Comparison of ENCODE assay signal across 31 cellular contexts in the genomic region with DNA sequence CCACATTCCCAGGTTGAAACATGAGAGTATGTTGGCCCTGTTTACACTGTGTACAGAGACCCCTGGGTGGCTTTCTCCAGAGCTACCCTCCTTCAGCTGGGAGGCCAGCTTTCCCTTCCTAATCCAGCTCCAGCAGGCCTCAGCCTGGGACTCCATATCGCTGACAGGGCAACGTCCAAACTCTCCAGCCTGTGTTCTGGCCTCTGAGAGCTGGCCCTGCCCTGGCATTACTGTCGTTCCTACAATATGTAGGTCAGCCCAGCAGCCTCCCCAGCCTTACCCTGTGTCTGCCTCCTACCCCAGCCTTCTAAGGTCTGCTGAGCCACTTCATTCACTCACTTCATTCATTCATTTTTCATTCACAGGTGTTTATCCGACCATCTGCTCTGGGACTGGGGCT. TPM values are rescaled to one million over a fixed set of nuclear protein-coding genes. Genes with fewer than 3 reads are reported as not detected.
A peak's percentile ranks its signal among the peaks of the same experiment; 100 is the strongest.
DNase-seq lines count a peak whose midpoint lies in the region; ATAC-seq, FAIRE-seq and TF ChIP-seq lines count a peak whose summit lies in the region.
"Had no signal": no experiment of that assay in that cellular context is flagged by ENCODE, and none has a peak within 500 bp of the region (broad histone marks: within the 10 kb centered on the region; RNA-seq: fewer than 3 reads in every experiment).

No MANE protein-coding gene starts in this region.

- no peak overlapping the region for H3K23ac ChIP-seq in trophoblast cell (ENCODE audit: low read length)

- DNase-seq in heart right ventricle (peak in 1 of 2 donors; percentile 12), right atrium auricular region (ENCODE audit: low spot score) (no peak), kidney (no peak), trophoblast cell (no peak), WERI-Rb-1 (no peak), breast epithelium (ENCODE audit: low spot score in 2 of 2) (no peak)
- no peak for DNase-seq in stimulated activated CD4-positive, alpha-beta T cell treated with anti-CD3 and anti-CD28 coated beads, Interleukin-4, amount 100 ng/mL, for 24 hours
- no peak for DNase-seq in activated CD4-positive, alpha-beta T cell treated with anti-CD3 and anti-CD28 coated beads, Interleukin-2, amount 10 ng/mL, durations not matched to agents 24 days and 14 days
- DNase-seq: activated CD4-positive, alpha-beta T cell treated with anti-CD3 and anti-CD28 coated beads, Interleukin-2, amount 50 U/mL, for 48 hours; activated CD4-positive, CD25-positive, alpha-beta regulatory T cell; activated naive CD4-positive, alpha-beta T cell treated with anti-CD3 and anti-CD28 coated beads for 36 hours; AML-193; CD8-positive, alpha-beta T cell; effector CD8-positive, alpha-beta T cell; GOT3; head of caudate nucleus; midbrain; NCI-H1092; NCI-H187; NCI-H524; NK-92 treated with Interleukin-12 subunit alpha and Interleukin-12 subunit beta, amount 100 ng/mL, for 24 hours; ovary; PC-9; stimulated activated CD4-positive, alpha-beta T cell treated with anti-CD3 and anti-CD28 coated beads, Interleukin-12 subunit alpha, Interleukin-12 subunit beta, amount 100 ng/mL, for 4 hours; stimulated activated CD4-positive, alpha-beta T cell treated with anti-CD3 and anti-CD28 coated beads, Interleukin-4, amount 100 ng/mL, for 1 hour; stimulated activated naive CD4-positive, alpha-beta T cell; testis had no signal

- H3K9me3 Mint-ChIP-seq in activated CD4-positive, alpha-beta T cell treated with anti-CD3 and anti-CD28 coated beads, Interleukin-2, amount 10 ng/mL, durations not matched to agents 24 days and 14 days = no peaks in the 10 kb centered on the region
- H3K9me3 Mint-ChIP-seq: activated naive CD4-positive, alpha-beta T cell treated with anti-CD3 and anti-CD28 coated beads for 36 hours; activated T-helper 1 cell treated with anti-CD3 and anti-CD28 coated beads, Interleukin-12 subunit alpha, Interleukin-12 subunit beta, Interleukin-2, Interleukin-4 antibody, amounts not matched to agents 30 ng/mL and 10 ng/mL and 1 ng/mL, durations not matched to agents 14 hours and 24 hours and 36 hours; CD8-positive, alpha-beta T cell; natural killer cell treated with Interleukin-12 subunit alpha and Interleukin-12 subunit beta and Interleukin-15 and Interleukin-18, amount 100 ng/mL, for 72 hours had no signal

- FAIRE-seq in kidney (lab: Jason Lieb, UNC) = no peak
- FAIRE-seq: A204.1 had no signal

- peak overlapping the region; percentile 47 for H2AK5ac ChIP-seq in trophoblast cell (ENCODE audit: low read length)

- no peak overlapping the region for H2BK12ac ChIP-seq in trophoblast cell (ENCODE audit: low read length)

- H3K4me1 ChIP-seq in heart right ventricle (peaks cover 0 to 16% (median 4%) of the 10 kb centered on the region in 9 donors), right atrium auricular region (peaks cover 0 to 3% of the 10 kb centered on the region in 2 donors), kidney (ENCODE audit: control insufficient read depth in 1 of 2, insufficient read depth in 1 of 2, low read depth in 1 of 2, low read length in 2 of 2) (peaks cover 9 to 20% of the 10 kb centered on the region in 2 donors), trophoblast cell (ENCODE audit: control insufficient read depth in 1 of 2, insufficient read depth in 2 of 2, low read length in 2 of 2) (peaks cover 4 to 5% of the 10 kb centered on the region in 2 experiments), breast epithelium (no peaks in the 10 kb centered on the region)
- H3K4me1 ChIP-seq: testis had no signal

- H3K36me3 ChIP-seq in heart right ventricle (no peaks in the 10 kb centered on the region), right atrium auricular region (no peaks in the 10 kb centered on the region), kidney (ENCODE audit: control insufficient read depth in 1 of 2, insufficient read depth in 2 of 2, low read length in 2 of 2) (no peaks in the 10 kb centered on the region), trophoblast cell (ENCODE audit: control insufficient read depth in 1 of 2, insufficient read depth in 2 of 2, low read length in 2 of 2) (no peaks in the 10 kb centered on the region), WERI-Rb-1 (no peaks in the 10 kb centered on the region), breast epithelium (no peaks in the 10 kb centered on the region)
- H3K36me3 ChIP-seq: ovary had no signal

- H3K36me3 Mint-ChIP-seq in activated CD4-positive, alpha-beta T cell treated with anti-CD3 and anti-CD28 coated beads, Interleukin-2, amount 10 ng/mL, durations not matched to agents 24 days and 14 days (ENCODE audit: low read depth) = no peaks in the 10 kb centered on the region
- H3K36me3 Mint-ChIP-seq: CD8-positive, alpha-beta T cell; natural killer cell treated with Interleukin-12 subunit alpha and Interleukin-12 subunit beta and Interleukin-15 and Interleukin-18, amount 100 ng/mL, for 72 hours had no signal

- no peak overlapping the region for H2BK120ac ChIP-seq in trophoblast cell (ENCODE audit: insufficient read depth, low read length, poor library complexity)

- no peak overlapping the region for H3K4ac ChIP-seq in trophoblast cell (ENCODE audit: low read depth, low read length)

- no peak overlapping the region for H4K12ac ChIP-seq in trophoblast cell (ENCODE audit: low read depth, low read length)

- no peaks in the 10 kb centered on the region for H3K9me3 ChIP-seq in heart right ventricle
- no peaks in the 10 kb centered on the region for H3K9me3 ChIP-seq in right atrium auricular region
- no peaks in the 10 kb centered on the region for H3K9me3 ChIP-seq in kidney (ENCODE audit: control insufficient read depth in 1 of 2, low read length in 2 of 2)
- no peaks in the 10 kb centered on the region for H3K9me3 ChIP-seq in trophoblast cell (ENCODE audit: insufficient read depth, low read depth, low read length)
- H3K9me3 ChIP-seq in WERI-Rb-1 (ENCODE audit: severe bottlenecking) = peaks cover 7% of the 10 kb centered on the region
- H3K9me3 ChIP-seq in breast epithelium = no peaks in the 10 kb centered on the region
- H3K9me3 ChIP-seq: ovary, testis had no signal

- no peak for TF ChIP-seq POLR2A in breast epithelium (IDR thresholded peaks at IDR 0.05)

- no peaks in the 10 kb centered on the region for H3K27me3 Mint-ChIP-seq in activated CD4-positive, alpha-beta T cell treated with anti-CD3 and anti-CD28 coated beads, Interleukin-2, amount 10 ng/mL, durations not matched to agents 24 days and 14 days
- H3K27me3 Mint-ChIP-seq: natural killer cell treated with Interleukin-12 subunit alpha and Interleukin-12 subunit beta and Interleukin-15 and Interleukin-18, amount 100 ng/mL, for 72 hours had no signal

- H2BK5ac ChIP-seq in trophoblast cell (ENCODE audit: low read depth, low read length, poor library complexity) = no peak overlapping the region

- H3K27ac Mint-ChIP-seq in activated CD4-positive, alpha-beta T cell treated with anti-CD3 and anti-CD28 coated beads, Interleukin-2, amount 10 ng/mL, durations not matched to agents 24 days and 14 days = no peak overlapping the region
- H3K27ac Mint-ChIP-seq: activated naive CD4-positive, alpha-beta T cell treated with anti-CD3 and anti-CD28 coated beads for 36 hours; activated T-helper 1 cell treated with anti-CD3 and anti-CD28 coated beads, Interleukin-12 subunit alpha, Interleukin-12 subunit beta, Interleukin-2, Interleukin-4 antibody, amounts not matched to agents 30 ng/mL and 10 ng/mL and 1 ng/mL, durations not matched to agents 14 hours and 24 hours and 36 hours; CD8-positive, alpha-beta T cell; natural killer cell treated with Interleukin-12 subunit alpha and Interleukin-12 subunit beta and Interleukin-15 and Interleukin-18, amount 100 ng/mL, for 72 hours had no signal

- WGBS in heart right ventricle, 2 donors = 64 to 78% methylated on average over 4 of the region's 4 CpGs
- no CpG with 5 or more reads among the region's 4 CpGs for WGBS in trophoblast cell (ENCODE audit: extremely low coverage, insufficient coverage, insufficient read length)

- peaks cover 11% of the 10 kb centered on the region for H3K4me1 Mint-ChIP-seq in activated CD4-positive, alpha-beta T cell treated with anti-CD3 and anti-CD28 coated beads, Interleukin-2, amount 10 ng/mL, durations not matched to agents 24 days and 14 days

- intact Hi-C loops in heart right ventricle (cut with DNase I) = no loop called here
- intact Hi-C loops in kidney (cut with DNase I) = no loop called here
- intact Hi-C loops in activated CD4-positive, alpha-beta T cell treated with anti-CD3 and anti-CD28 coated beads, Interleukin-2, amount 10 ng/mL, durations not matched to agents 24 days and 14 days (cut with micrococcal nuclease) = no loop called here
- intact Hi-C loops in breast epithelium (cut with DNase I; ENCODE audit: low total_unique reads) = loop anchor here (10.0 kb wide), 1 partner anchor 774 kb away; no protein-coding TSS in a partner anchor

- peak overlapping the region in 8 of 10 donors; percentile 3 to 62 (median 46) for H3K27ac ChIP-seq in heart right ventricle
- H3K27ac ChIP-seq in right atrium auricular region = no peak overlapping the region
- peak overlapping the region; percentile 57 to 72 for H3K27ac ChIP-seq in kidney (ENCODE audit: low read depth in 2 of 2, low read length in 2 of 2)
- no peak overlapping the region for H3K27ac ChIP-seq in trophoblast cell (ENCODE audit: low read depth, low read length)
- no peak overlapping the region for H3K27ac ChIP-seq in WERI-Rb-1
- H3K27ac ChIP-seq in breast epithelium = no peak overlapping the region
- H3K27ac ChIP-seq: epithelial cell of prostate, ovary, testis had no signal

- no peak overlapping the region for H3K4me3 ChIP-seq in heart right ventricle
- no peak overlapping the region for H3K4me3 ChIP-seq in right atrium auricular region
- H3K4me3 ChIP-seq in kidney (ENCODE audit: low read length in 2 of 2) = no peak overlapping the region
- H3K4me3 ChIP-seq in trophoblast cell (ENCODE audit: low read depth, low read length) = no peak overlapping the region
- no peak overlapping the region for H3K4me3 ChIP-seq in WERI-Rb-1 (ENCODE audit: low read depth, low read length)
- no peak overlapping the region for H3K4me3 ChIP-seq in breast epithelium
- H3K4me3 ChIP-seq: ovary, PC-9, testis had no signal

- no peak overlapping the region for H3K4me3 Mint-ChIP-seq in activated CD4-positive, alpha-beta T cell treated with anti-CD3 and anti-CD28 coated beads, Interleukin-2, amount 10 ng/mL, durations not matched to agents 24 days and 14 days
- H3K4me3 Mint-ChIP-seq: activated naive CD4-positive, alpha-beta T cell treated with anti-CD3 and anti-CD28 coated beads for 36 hours; activated T-helper 1 cell treated with anti-CD3 and anti-CD28 coated beads, Interleukin-12 subunit alpha, Interleukin-12 subunit beta, Interleukin-2, Interleukin-4 antibody, amounts not matched to agents 30 ng/mL and 10 ng/mL and 1 ng/mL, durations not matched to agents 14 hours and 24 hours and 36 hours; CD8-positive, alpha-beta T cell; natural killer cell treated with Interleukin-12 subunit alpha and Interleukin-12 subunit beta and Interleukin-15 and Interleukin-18, amount 100 ng/mL, for 72 hours had no signal

- H3K79me1 ChIP-seq in trophoblast cell (ENCODE audit: low read length) = no peaks in the 10 kb centered on the region

- H4K91ac ChIP-seq in trophoblast cell (ENCODE audit: low read depth, low read length) = no peak overlapping the region

- H3K4me2 ChIP-seq in trophoblast cell (ENCODE audit: low read length) = no peak overlapping the region
- H3K4me2 ChIP-seq: PC-9 had no signal

- no peak overlapping the region for H3K14ac ChIP-seq in trophoblast cell (ENCODE audit: low read length)

- no peaks in the 10 kb centered on the region for H3K79me2 ChIP-seq in trophoblast cell (ENCODE audit: control insufficient read depth, insufficient read depth, low read length, poor library complexity)

- no peak overlapping the region for H4K8ac ChIP-seq in trophoblast cell (ENCODE audit: low read depth, low read length)

- no peak for TF ChIP-seq CTCF in heart right ventricle (IDR thresholded peaks at IDR 0.05)
- no peak for TF ChIP-seq CTCF in right atrium auricular region (IDR thresholded peaks at IDR 0.05)
- no peak for TF ChIP-seq CTCF in kidney (IDR thresholded peaks at IDR 0.05; ENCODE audit: borderline replicate concordance, extremely low read depth, insufficient read depth)
- no peak for TF ChIP-seq CTCF in WERI-Rb-1 (IDR thresholded peaks at IDR 0.05; ENCODE audit: low read depth, low read length)
- no peak for TF ChIP-seq CTCF in breast epithelium (IDR thresholded peaks at IDR 0.05)

- peak in 5 of 8 donors; percentile 33 to 69 (median 58) for ATAC-seq in heart right ventricle
- ATAC-seq: CD8-positive, alpha-beta T cell; natural killer cell treated with Interleukin-12 subunit alpha and Interleukin-12 subunit beta and Interleukin-15 and Interleukin-18, amount 100 ng/mL, for 72 hours had no signal

- no peak overlapping the region for H3K9ac ChIP-seq in kidney (ENCODE audit: low read length in 2 of 2)
- no peak overlapping the region for H3K9ac ChIP-seq in trophoblast cell (ENCODE audit: low read length)

- no peaks in the 10 kb centered on the region for H3K27me3 ChIP-seq in heart right ventricle
- H3K27me3 ChIP-seq in right atrium auricular region = no peaks in the 10 kb centered on the region
- H3K27me3 ChIP-seq in trophoblast cell (ENCODE audit: insufficient read depth, low read length) = no peaks in the 10 kb centered on the region
- no peaks in the 10 kb centered on the region for H3K27me3 ChIP-seq in WERI-Rb-1 (ENCODE audit: insufficient read depth, low read depth, severe bottlenecking)
- H3K27me3 ChIP-seq in breast epithelium = no peaks in the 10 kb centered on the region
- H3K27me3 ChIP-seq: ovary, testis had no signal

- H2AFZ ChIP-seq in trophoblast cell (ENCODE audit: insufficient read depth, low read length, poor library complexity) = no peak overlapping the region
- H2AFZ ChIP-seq: PC-9 had no signal

- H3K18ac ChIP-seq in trophoblast cell (ENCODE audit: low read length) = no peak overlapping the region

RNA-seq across cellular contexts. Expression of a gene that starts 8.3 kb away (rescaled TPM):
- 10 to 100 TPM; 11.1 to 33.5 (median 25.1) TPM for total RNA-seq in heart right ventricle
- polyA plus RNA-seq in heart right ventricle = 10 to 100 TPM in 1 of 2 donors, 1 to 10 TPM in 1; 6.7 to 13.0 TPM
- 10 to 100 TPM in 1 of 2 donors, 1 to 10 TPM in 1; 8.3 to 11.6 TPM for total RNA-seq in right atrium auricular region
- total RNA-seq in kidney = 75.9 TPM
- 34.3 TPM for polyA plus RNA-seq in kidney (ENCODE audit: insufficient read depth, low read depth, low replicate concordance)
- polyA plus RNA-seq in trophoblast cell (2013) = 131 and 139 TPM in 2 replicates
- total RNA-seq in activated CD4-positive, alpha-beta T cell treated with anti-CD3 and anti-CD28 coated beads, Interleukin-2, amount 10 ng/mL, durations not matched to agents 24 days and 14 days = 56.1 and 64.4 TPM in 2 replicates
- total RNA-seq in breast epithelium = 10 to 100 TPM in 2 of 3 donors, 1 to 10 TPM in 1; 7.7 to 32.1 (median 19.7) TPM

RNA-seq across cellular contexts. Expression of a gene that starts 51.4 kb away (rescaled TPM):
- total RNA-seq in heart right ventricle (10 to 100 TPM in 8 of 10 donors, 1 to 10 TPM in 2; 7.2 to 15.4 (median 12.3) TPM), right atrium auricular region (10 to 100 TPM in 1 of 2 donors, 1 to 10 TPM in 1; 4.7 to 11.4 TPM), kidney (42.8 TPM), breast epithelium (10 to 100 TPM; 10.6 to 17.4 (median 17.1) TPM)
- polyA plus RNA-seq in heart right ventricle (10 to 100 TPM; 16.7 to 31.1 TPM), kidney (ENCODE audit: insufficient read depth, low read depth, low replicate concordance) (70.0 TPM)
- polyA plus RNA-seq in trophoblast cell (2013) = 27.7 and 31.0 TPM in 2 replicates
- total RNA-seq in activated CD4-positive, alpha-beta T cell treated with anti-CD3 and anti-CD28 coated beads, Interleukin-2, amount 10 ng/mL, durations not matched to agents 24 days and 14 days = 62.7 and 65.1 TPM in 2 replicates

RNA-seq across cellular contexts. Expression of a gene that starts 58.5 kb away (rescaled TPM):
- total RNA-seq in heart right ventricle = under 1 TPM in 7 of 10 donors, not detected in 3; 0.25 to 0.59 (median 0.47) TPM
- polyA plus RNA-seq in heart right ventricle = under 1 TPM in 1 of 2 donors, not detected in 1; 0.28 TPM
- under 1 TPM in 1 of 2 donors, not detected in 1; 0.20 TPM for total RNA-seq in right atrium auricular region
- total RNA-seq in kidney = 3.0 TPM
- 4.3 TPM for polyA plus RNA-seq in kidney (ENCODE audit: insufficient read depth, low read depth, low replicate concordance)
- polyA plus RNA-seq in trophoblast cell (2013) = 2.9 and 3.3 TPM in 2 replicates
- 0.89 and 0.90 TPM in 2 replicates for total RNA-seq in activated CD4-positive, alpha-beta T cell treated with anti-CD3 and anti-CD28 coated beads, Interleukin-2, amount 10 ng/mL, durations not matched to agents 24 days and 14 days
- total RNA-seq in breast epithelium = 10 to 100 TPM in 1 of 3 donors, 1 to 10 TPM in 2; 2.2 to 10.1 (median 5.2) TPM

Comparison
In these comparisons a context has a peak if more than half of its experiments do, and no peak if none do; other contexts are left out.
1. H3K27ac ChIP-seq: peak in heart right ventricle (8 of 10) and kidney (2 of 2); none in right atrium auricular region (0 of 2), trophoblast cell (single experiment), WERI-Rb-1 (single experiment) and breast epithelium (0 of 2).